Comparison of ENCODE assay signal across 12 cellular contexts in the genomic region with DNA sequence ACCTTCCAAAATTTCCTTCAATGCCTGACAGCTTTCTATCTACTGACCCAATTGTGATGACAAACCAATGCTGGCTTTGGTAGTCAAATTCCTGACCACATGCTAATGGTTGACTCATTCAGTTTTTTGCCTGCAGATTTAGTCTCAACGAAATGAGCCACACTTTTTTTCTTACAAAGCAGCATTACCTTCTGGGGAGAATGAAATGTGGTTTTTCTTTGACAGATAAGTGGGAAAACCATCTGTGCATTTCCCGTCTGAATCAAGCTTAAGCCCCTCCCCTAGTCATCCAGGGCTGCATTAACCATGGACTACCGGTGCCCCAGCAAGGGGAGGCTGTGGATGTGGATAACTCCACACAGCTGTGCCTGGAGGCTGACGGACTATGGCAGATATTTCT.
DNase-seq lines count a peak whose midpoint lies in the region; FAIRE-seq and TF ChIP-seq lines count a peak whose summit lies in the region.
"Had no signal": no experiment of that assay in that cellular context is flagged by ENCODE, and none has a peak within 500 bp of the region (broad histone marks: within the 10 kb centered on the region; RNA-seq: fewer than 3 reads in every experiment).

No MANE protein-coding gene starts in this region.

- no peak for TF ChIP-seq CTCF in bronchial epithelial cell (IDR thresholded peaks at IDR 0.05; ENCODE audit: insufficient read depth, low read length, severe bottlenecking)

- FAIRE-seq in bronchial epithelial cell (lab: Jason Lieb, UNC), result no peak
- FAIRE-seq in GM12892 (lab: Jason Lieb, UNC), result no peak

- H3K4me3 ChIP-seq in bronchial epithelial cell (ENCODE audit: low read depth, low read length), result no peak overlapping the region
- H3K4me3 ChIP-seq: ascending aorta; BLaER1 treated with 17β-estradiol and CSF1 and Interleukin-3, amounts not matched to agents 10 nM and 100 nM; lower lobe of right lung had no signal

- H3K36me3 ChIP-seq in bronchial epithelial cell (ENCODE audit: control insufficient read depth, insufficient read depth, low read length), result no peaks in the 10 kb centered on the region
- H3K36me3 ChIP-seq: ascending aorta; BLaER1 treated with 17β-estradiol and CSF1 and Interleukin-3, amounts not matched to agents 10 nM and 100 nM; lower lobe of right lung had no signal

- H3K27me3 ChIP-seq in bronchial epithelial cell (ENCODE audit: control insufficient read depth, insufficient read depth, low read length), result no peaks in the 10 kb centered on the region
- H3K27me3 ChIP-seq: ascending aorta; BLaER1 treated with 17β-estradiol and CSF1 and Interleukin-3, amounts not matched to agents 10 nM and 100 nM had no signal

- no peak for TF ChIP-seq POLR2A in GM12892 (IDR thresholded peaks at IDR 0.05; ENCODE audit: low read depth, low read length)

- DNase-seq in NOMO-1 (lab: John Stamatoyannopoulos, UW; ENCODE audit: unreplicated experiment in 2 of 2) (peak; percentile 31 to 59), NOMO-1 treated with dmso at 0.1 percent for 144 hours (lab: John Stamatoyannopoulos, UW; ENCODE audit: unreplicated experiment) (no peak), LHCN-M2 (ENCODE audit: low read depth) (peak; percentile 97), bronchial epithelial cell (ENCODE audit: low read depth) (peak; percentile 95), stromal cell of bone marrow (ENCODE audit: low read depth) (peak; percentile 78), GF-D8 (lab: John Stamatoyannopoulos, UW) (no peak), NCI-H345 (lab: John Stamatoyannopoulos, UW) (no peak), GM12892 (ENCODE audit: insufficient read length) (no peak)
- DNase-seq: lower lobe of right lung, NCI-H1417 had no signal

Comparison
In these comparisons a context has a peak if more than half of its experiments do, and no peak if none do; other contexts are left out.
1. DNase-seq: peak in NOMO-1 (2 of 2), LHCN-M2 (single experiment), bronchial epithelial cell (single experiment) and stromal cell of bone marrow (single experiment); none in NOMO-1 treated with dmso at 0.1 percent for 144 hours (single experiment), GF-D8 (single experiment), NCI-H345 (single experiment) and GM12892 (single experiment).